1 cellular context compared by ENCODE assay signal in genomic region chr20:15902493-15902892, GRCh38.
TF ChIP-seq lines count a peak whose summit lies in the region.

No MANE protein-coding gene starts in this region.

TF ChIP-seq in GM23338, 12 proteins besides CTCF, POLR2A, EP300 and RAD21 (continued from another document):
- no peak for TF ChIP-seq REST (IDR thresholded peaks at IDR 0.05; ENCODE audit: unreplicated experiment)
